In genomic region chr16:30005341-30006094, GRCh38 we compare ENCODE assay signal across 8 cellular contexts. TPM values are rescaled to one million over a fixed set of nuclear protein-coding genes. Genes with fewer than 3 reads are reported as not detected.
DNase-seq lines count a peak whose midpoint lies in the region; ATAC-seq, FAIRE-seq and TF ChIP-seq lines count a peak whose summit lies in the region.

No MANE protein-coding gene starts in this region.

- peak; percentile 45 for DNase-seq in COLO829 (ENCODE audit: low spot score)
- DNase-seq in GM23248, result peak; percentile 75
- DNase-seq in SHP77 treated with DMSO at 0.1 percent for 48 hours (lab: John Stamatoyannopoulos, UW), result peak; percentile 30
- peak; percentile 52 to 59 for DNase-seq in cardiac fibroblast (ENCODE audit: low read depth in 2 of 2)
- DNase-seq in uterus, result peak in 1 of 2 donors; percentile 39
- no peak for DNase-seq in H54 (ENCODE audit: insufficient read length, low spot score)

- H3K9me2 ChIP-seq in GM23248 (ENCODE audit: insufficient read depth), result no peaks in the 10 kb centered on the region

- H3K4me3 ChIP-seq in GM23248 (no peak overlapping the region), cardiac fibroblast (replicated peaks in 1 of 2; ENCODE audit: low read depth in 2 of 2, low read length in 2 of 2) (no peak overlapping the region), liver (ENCODE audit: low read depth in 1 of 3, low read length in 3 of 3) (no peak overlapping the region), uterus (no peak overlapping the region)

- TF ChIP-seq POLR2A in uterus (IDR thresholded peaks at IDR 0.05) (no peak), H54 (IDR thresholded peaks at IDR 0.05; ENCODE audit: low read depth, low read length) (no peak)

- no peak overlapping the region for H2AFZ ChIP-seq in GM23248

- no peaks in the 10 kb centered on the region for H3K79me2 ChIP-seq in GM23248 (ENCODE audit: insufficient read depth)

- no peaks in the 10 kb centered on the region for H3K36me3 ChIP-seq in GM23248 (ENCODE audit: low read depth)
- H3K36me3 ChIP-seq in liver (ENCODE audit: control insufficient read depth in 4 of 4, insufficient read depth in 3 of 4, low read depth in 1 of 4, low read length in 3 of 4), result peaks cover 0 to 6% (median 3%) of the 10 kb centered on the region in 4 donors
- H3K36me3 ChIP-seq in uterus, result no peaks in the 10 kb centered on the region

- no peak for FAIRE-seq in H54 (lab: Jason Lieb, UNC)

- no peaks in the 10 kb centered on the region for H3K4me1 ChIP-seq in GM23248 (ENCODE audit: insufficient read depth)
- peaks cover 0 to 3% (median 1%) of the 10 kb centered on the region in 4 donors for H3K4me1 ChIP-seq in liver (ENCODE audit: control insufficient read depth in 4 of 4, insufficient read depth in 4 of 4, low read length in 3 of 4)
- H3K4me1 ChIP-seq in uterus, result peaks cover 0 to 6% of the 10 kb centered on the region in 2 donors

- WGBS in GM23248 (ENCODE audit: low coverage in 1 of 2, low lambda C conversion rate in 2 of 2, missing lambda C conversion rate in 2 of 2), 2 experiments, result 58 to 62% methylated on average over 20 to 35 of the region's 35 CpGs
- WGBS in liver, result 68% methylated on average over 35 of the region's 35 CpGs

- H3K27ac ChIP-seq in GM23248, result no peak overlapping the region
- H3K27ac ChIP-seq in liver (ENCODE audit: low read depth in 1 of 2, low read length in 2 of 2), result no peak overlapping the region
- no peak overlapping the region for H3K27ac ChIP-seq in uterus

- peak; percentile 73 to 82 for TF ChIP-seq RAD21 in liver (IDR thresholded peaks at IDR 0.05)

- in situ Hi-C loops in GM23248 (cut with MboI), result no loop called here

- H3K27me3 ChIP-seq in GM23248 (replicated peaks; ENCODE audit: insufficient read depth) (peaks cover 9% of the 10 kb centered on the region; the same call in 1 of the 2 replicates), liver (ENCODE audit: control insufficient read depth in 4 of 4, insufficient read depth in 4 of 4, low read length in 3 of 4) (peaks cover 0 to 5% (median 0%) of the 10 kb centered on the region in 4 donors), uterus (peaks cover 8 to 11% of the 10 kb centered on the region in 2 donors)

- H3K9me3 ChIP-seq in GM23248 (ENCODE audit: low read depth), result no peaks in the 10 kb centered on the region
- H3K9me3 ChIP-seq in liver (ENCODE audit: control insufficient read depth in 4 of 4, low read length in 3 of 4), result no peaks in the 10 kb centered on the region
- no peaks in the 10 kb centered on the region for H3K9me3 ChIP-seq in uterus

- H3F3A ChIP-seq in GM23248 (ENCODE audit: insufficient read depth), result no peaks in the 10 kb centered on the region

- peak; percentile 88 for TF ChIP-seq CTCF in cardiac fibroblast (IDR thresholded peaks at IDR 0.05; ENCODE audit: low read depth, low read length)
- TF ChIP-seq CTCF in liver (IDR thresholded peaks at IDR 0.05; ENCODE audit: low read depth, low read length, missing input control), result peak; percentile 78
- peak; percentile 66 to 82 (median 74) for TF ChIP-seq CTCF in uterus (IDR thresholded peaks at IDR 0.05)

- H3K9ac ChIP-seq in GM23248, result no peak overlapping the region
- no peak overlapping the region for H3K9ac ChIP-seq in liver (ENCODE audit: low read depth in 1 of 2, low read length in 2 of 2)

- no peak for ATAC-seq in GM19397 (IDR thresholded peaks at IDR 0.05; ENCODE audit: unreplicated experiment)

- H4K20me1 ChIP-seq in GM23248 (ENCODE audit: insufficient read depth), result no peaks in the 10 kb centered on the region

- intact Hi-C loops in uterus (cut with DNase I; ENCODE audit: low total_unique reads), result no loop called here

- H3K4me2 ChIP-seq in GM23248 (ENCODE audit: unreplicated experiment), result no peak overlapping the region

TF ChIP-seq in liver, 16 proteins besides CTCF, POLR2A, EP300 and RAD21:
- TF ChIP-seq JUND (IDR thresholded peaks at IDR 0.05), result no peak
- TF ChIP-seq HNF4A (conservative IDR thresholded peaks at IDR 0.05), result no peak
- no peak for TF ChIP-seq YY1 (IDR thresholded peaks at IDR 0.05)
- TF ChIP-seq REST (IDR thresholded peaks at IDR 0.05), result no peak
- TF ChIP-seq SP1 (IDR thresholded peaks at IDR 0.05), result no peak
- TF ChIP-seq HNF4G (IDR thresholded peaks at IDR 0.05), result no peak
- no peak for TF ChIP-seq FOXA1 (IDR thresholded peaks at IDR 0.05)
- TF ChIP-seq GABPA (IDR thresholded peaks at IDR 0.05 in 1 of 2, conservative IDR thresholded peaks at IDR 0.05 in 1 of 2), result no peak

RNA-seq across cellular contexts. Expression of gene DOC2A, which starts 5.3 kb away (rescaled TPM):
- total RNA-seq in GM23248 (2014; rRNA removed; shearing (Covaris generic)), result not detected in 2 replicates
- polyA plus RNA-seq in GM23248 (2016; fragmentation: Nextera tagmentation; extraction: Ambion mirVana) (not detected in 2 replicates), liver (under 1 TPM; 0.09 to 0.22 TPM)
- total RNA-seq in liver (under 1 TPM in 1 of 2 donors, not detected in 1; 0.17 TPM), uterus (1 to 10 TPM in 3 of 4 donors, not detected in 1; 1.0 to 2.6 (median 1.8) TPM)

RNA-seq across cellular contexts. Expression of gene INO80E, which starts 9.5 kb away (rescaled TPM):
- 51.1 and 111 TPM in 2 replicates for total RNA-seq in GM23248 (2014; rRNA removed; shearing (Covaris generic))
- 32.3 and 35.3 TPM in 2 replicates for polyA plus RNA-seq in GM23248 (2016; fragmentation: Nextera tagmentation; extraction: Ambion mirVana)
- 10 to 100 TPM; 11.7 to 24.8 TPM for total RNA-seq in liver
- polyA plus RNA-seq in liver, result 10 to 100 TPM in 1 of 2 donors, 1 to 10 TPM in 1; 8.0 to 22.8 TPM
- total RNA-seq in uterus, result 100 to 1,000 TPM in 1 of 4 donors, 10 to 100 TPM in 2, 1 to 10 TPM in 1; 4.1 to 714 (median 68.9) TPM

RNA-seq across cellular contexts. Expression of gene HIRIP3, which starts 10.1 kb away (rescaled TPM):
- 3.2 and 3.9 TPM in 2 replicates for total RNA-seq in GM23248 (2014; rRNA removed; shearing (Covaris generic))
- 11.9 and 14.0 TPM in 2 replicates for polyA plus RNA-seq in GM23248 (2016; fragmentation: Nextera tagmentation; extraction: Ambion mirVana)
- total RNA-seq in liver, result 10 to 100 TPM in 1 of 2 donors, 1 to 10 TPM in 1; 9.2 to 10.5 TPM
- polyA plus RNA-seq in liver, result 1 to 10 TPM; 5.7 to 9.0 TPM
- 10 to 100 TPM in 2 of 4 donors, 1 to 10 TPM in 2; 3.8 to 20.4 (median 13.5) TPM for total RNA-seq in uterus

RNA-seq across cellular contexts. Expression of gene C16orf92, which starts 17.5 kb away (rescaled TPM):
- not detected in 2 replicates for total RNA-seq in GM23248 (2014; rRNA removed; shearing (Covaris generic))
- not detected in 2 replicates for polyA plus RNA-seq in GM23248 (2016; fragmentation: Nextera tagmentation; extraction: Ambion mirVana)
- not detected for total RNA-seq in liver
- not detected for polyA plus RNA-seq in liver
- total RNA-seq in uterus, result not detected

RNA-seq across cellular contexts. Expression of gene TLCD3B, which starts 25.6 kb away (rescaled TPM):
- total RNA-seq in GM23248 (2014; rRNA removed; shearing (Covaris generic)), result not detected in 2 replicates
- 0.13 TPM in 1 of 2 replicates, not detected in the other for polyA plus RNA-seq in GM23248 (2016; fragmentation: Nextera tagmentation; extraction: Ambion mirVana)
- total RNA-seq in liver, result under 1 TPM in 1 of 2 donors, not detected in 1; 0.65 TPM
- under 1 TPM in 1 of 2 donors, not detected in 1; 0.05 TPM for polyA plus RNA-seq in liver
- total RNA-seq in uterus, result under 1 TPM in 1 of 4 donors, not detected in 3; 0.62 TPM
